Comparison of ENCODE assay signal across 9 cellular contexts in genomic region chr4:81030061-81030616, GRCh38. TPM values are rescaled to one million over a fixed set of nuclear protein-coding genes. Genes with fewer than 3 reads are reported as not detected.
DNase-seq lines count a peak whose midpoint lies in the region; ATAC-seq and TF ChIP-seq lines count a peak whose summit lies in the region.
"Had no signal": no experiment of that assay in that cellular context is flagged by ENCODE, and none has a peak within 500 bp of the region (broad histone marks: within the 10 kb centered on the region; RNA-seq: fewer than 3 reads in every experiment).

No MANE protein-coding gene starts in this region.

- peak; percentile 27 for DNase-seq in NCI-H2029 treated with DMSO at 0.1 percent for 48 hours (lab: John Stamatoyannopoulos, UW)
- no peak for DNase-seq in NCI-H2029 (lab: John Stamatoyannopoulos, UW)
- no peak for DNase-seq in SK-N-SH
- DNase-seq in germinal center (ENCODE audit: low spot score) = peak; percentile 8
- DNase-seq in midbrain (lab: John Stamatoyannopoulos, UW) = no peak
- no peak for DNase-seq in kidney glomerular epithelial cell (lab: John Stamatoyannopoulos, UW)

- no peaks in the 10 kb centered on the region for H3K9me2 ChIP-seq in SK-N-SH

- no peaks in the 10 kb centered on the region for H3F3A ChIP-seq in SK-N-SH (replicated peaks; ENCODE audit: insufficient read depth)

- no peak overlapping the region for H3K9ac ChIP-seq in SK-N-SH

- peak overlapping the region; percentile 75 for H2AFZ ChIP-seq in SK-N-SH (ENCODE audit: low read depth)

- H3K27me3 ChIP-seq in SK-N-SH (ENCODE audit: insufficient read depth) = peaks cover 57% of the 10 kb centered on the region

- H3K4me3 ChIP-seq in SK-N-SH (ENCODE audit: low read depth in 2 of 2, low read length in 1 of 2) (peak overlapping the region; percentile 37 to 61; a peak in 3 of 4 replicates), skin epidermis (peak overlapping the region in 4 of 7 experiments; percentile 8 to 41 (median 26))

- POLR2A ChIA-PET in SK-N-SH (lab: Yijun Ruan, JAX) = no interaction called here

- no peaks in the 10 kb centered on the region for H3K4me1 ChIP-seq in SK-N-SH (ENCODE audit: control insufficient read depth in 1 of 2, insufficient read depth in 2 of 2, low read depth in 1 of 2, low read length in 1 of 2)

- H3K27ac ChIP-seq in SK-N-SH (ENCODE audit: low read depth in 2 of 2, low read length in 1 of 2) = no peak overlapping the region
- H3K27ac ChIP-seq in skin epidermis = no peak overlapping the region
- H3K27ac ChIP-seq: SJSA1 had no signal

- TF ChIP-seq EP300 in SK-N-SH (IDR thresholded peaks at IDR 0.05; ENCODE audit: borderline replicate concordance in 1 of 2, low read depth in 1 of 2, low read length in 1 of 2) = no peak

- CTCF ChIA-PET in SK-N-SH (lab: Yijun Ruan, JAX) = interaction anchor here (1.2 to 2.9 kb wide), 2 partner anchors 9 to 41 kb away, joined by 3 to 19 read pairs; no protein-coding TSS in a partner anchor

- TF ChIP-seq CTCF in SK-N-SH (IDR thresholded peaks at IDR 0.05) = no peak

- no peaks in the 10 kb centered on the region for H3K9me3 ChIP-seq in SK-N-SH
- H3K9me3 ChIP-seq: SJSA1 had no signal

- WGBS in SK-N-SH (ENCODE audit: low lambda C conversion rate) = 2% methylated on average over 13 of the region's 13 CpGs

- no peaks in the 10 kb centered on the region for H3K36me3 ChIP-seq in SK-N-SH (replicated peaks in 1 of 2; ENCODE audit: control insufficient read depth in 1 of 2, insufficient read depth in 2 of 2, low read length in 1 of 2)
- H3K36me3 ChIP-seq: SJSA1 had no signal

- peak overlapping the region; percentile 91 for H3K4me2 ChIP-seq in SK-N-SH

- TF ChIP-seq RAD21 in SK-N-SH (IDR thresholded peaks at IDR 0.05; ENCODE audit: low read length) = no peak

- no peaks in the 10 kb centered on the region for H4K20me1 ChIP-seq in SK-N-SH (ENCODE audit: insufficient read depth)

- ATAC-seq in HG02571 (IDR thresholded peaks at IDR 0.05; ENCODE audit: unreplicated experiment) = no peak

- no peaks in the 10 kb centered on the region for H3K79me2 ChIP-seq in SK-N-SH (ENCODE audit: insufficient read depth)

TF ChIP-seq in SK-N-SH, 30 proteins besides CTCF, POLR2A, EP300 and RAD21:
- TF ChIP-seq FOXM1 (IDR thresholded peaks at IDR 0.05; ENCODE audit: low read depth) = no peak
- no peak for TF ChIP-seq SIN3A (IDR thresholded peaks at IDR 0.05; ENCODE audit: borderline replicate concordance, low read depth, low read length)
- TF ChIP-seq RXRA (IDR thresholded peaks at IDR 0.05; ENCODE audit: borderline replicate concordance, low read depth) = no peak
- no peak for TF ChIP-seq MAX (IDR thresholded peaks at IDR 0.05; ENCODE audit: low read depth)
- TF ChIP-seq GABPA (IDR thresholded peaks at IDR 0.05; ENCODE audit: low read depth) = no peak
- TF ChIP-seq RFX5 (IDR thresholded peaks at IDR 0.05; ENCODE audit: low read length) = no peak
- TF ChIP-seq MXI1 (IDR thresholded peaks at IDR 0.05; ENCODE audit: low read depth, low read length) = no peak
TF ChIP-seq in SK-N-SH: peak in this region for 0.

RNA-seq across cellular contexts. Expression of gene BMP3, which starts 0.4 kb away (rescaled TPM):
- 0.12 and 0.13 TPM in 2 replicates for polyA plus RNA-seq in SK-N-SH (2012; rRNA removed)
- 0.04 and 0.08 TPM in 2 replicates for polyA plus RNA-seq in SK-N-SH (2012; cell fraction: cytosol; rRNA removed)
- 0.29 and 0.74 TPM in 2 replicates for polyA plus RNA-seq in SK-N-SH (2012; cell fraction: nucleus; rRNA removed)

Comparison
In these comparisons a context has a peak if more than half of its experiments do, and no peak if none do; other contexts are left out.
1. DNase-seq: peak in NCI-H2029 treated with DMSO at 0.1 percent for 48 hours (single experiment) and germinal center (single experiment); none in NCI-H2029 (single experiment), SK-N-SH (single experiment), midbrain (single experiment) and kidney glomerular epithelial cell (single experiment).